In the genomic region with DNA sequence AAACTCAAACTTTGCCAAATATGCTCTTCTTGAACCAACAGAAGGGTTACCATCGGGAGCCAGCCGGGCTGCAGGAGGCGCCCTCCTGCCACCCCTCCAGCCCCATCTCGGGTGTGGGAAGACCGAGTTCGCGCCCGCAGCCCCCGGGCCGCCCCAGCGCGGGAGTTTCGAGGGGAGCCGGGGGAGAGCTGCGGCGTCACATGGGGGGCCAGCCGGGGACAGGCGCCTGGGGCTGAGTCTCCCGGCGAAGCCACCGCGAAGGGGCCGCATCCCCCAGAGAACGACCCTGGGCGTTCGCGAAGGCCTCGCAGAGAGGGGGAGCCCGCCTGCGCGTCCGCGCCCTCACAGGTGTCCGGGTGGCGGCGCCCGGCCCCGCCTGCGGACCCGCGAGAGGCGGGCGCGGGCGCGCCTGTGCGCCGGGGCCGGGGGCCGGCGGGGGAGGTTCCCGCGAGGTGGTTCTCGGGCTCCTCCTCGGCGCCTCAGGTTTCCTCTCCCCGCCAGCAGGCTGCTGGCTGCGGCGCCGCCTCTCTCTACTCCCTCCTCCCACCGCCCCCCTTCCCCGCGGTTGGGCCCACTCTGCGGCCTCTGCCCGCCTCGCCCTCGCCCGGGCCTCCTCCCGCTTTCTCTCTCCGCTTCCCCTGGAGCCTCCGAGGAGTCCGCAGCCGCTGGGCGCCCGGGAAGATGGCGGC, we compare ENCODE assay signal across 8 cellular contexts. TPM values are rescaled to one million over a fixed set of nuclear protein-coding genes. Genes with fewer than 3 reads are reported as not detected.
DNase-seq lines count a peak whose midpoint lies in the region; ATAC-seq, FAIRE-seq and TF ChIP-seq lines count a peak whose summit lies in the region.

A gene with protein sequence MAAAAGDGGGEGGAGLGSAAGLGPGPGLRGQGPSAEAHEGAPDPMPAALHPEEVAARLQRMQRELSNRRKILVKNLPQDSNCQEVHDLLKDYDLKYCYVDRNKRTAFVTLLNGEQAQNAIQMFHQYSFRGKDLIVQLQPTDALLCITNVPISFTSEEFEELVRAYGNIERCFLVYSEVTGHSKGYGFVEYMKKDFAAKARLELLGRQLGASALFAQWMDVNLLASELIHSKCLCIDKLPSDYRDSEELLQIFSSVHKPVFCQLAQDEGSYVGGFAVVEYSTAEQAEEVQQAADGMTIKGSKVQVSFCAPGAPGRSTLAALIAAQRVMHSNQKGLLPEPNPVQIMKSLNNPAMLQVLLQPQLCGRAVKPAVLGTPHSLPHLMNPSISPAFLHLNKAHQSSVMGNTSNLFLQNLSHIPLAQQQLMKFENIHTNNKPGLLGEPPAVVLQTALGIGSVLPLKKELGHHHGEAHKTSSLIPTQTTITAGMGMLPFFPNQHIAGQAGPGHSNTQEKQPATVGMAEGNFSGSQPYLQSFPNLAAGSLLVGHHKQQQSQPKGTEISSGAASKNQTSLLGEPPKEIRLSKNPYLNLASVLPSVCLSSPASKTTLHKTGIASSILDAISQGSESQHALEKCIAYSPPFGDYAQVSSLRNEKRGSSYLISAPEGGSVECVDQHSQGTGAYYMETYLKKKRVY (plus strand): TSS at position 584 of the 689 bp plus-strand sequence. CDS start 98 bp downstream, at position 682.

- H3K4ac ChIP-seq in neuronal stem cell (ENCODE audit: low read length): no peak within 1 kb of the TSS

- CTCF ChIA-PET in A673 (lab: Charles Lee): interaction anchor here (0.7 kb wide), 1 partner anchor 80 kb away, joined by 3 read pairs; no protein-coding TSS in a partner anchor

- intact Hi-C loops in A673 (cut with micrococcal nuclease; ENCODE audit: unreplicated experiment): loop anchor here (1.0 to 10.0 kb wide), 3 partner anchors 63 to 480 kb away; no protein-coding TSS in a partner anchor
- intact Hi-C loops in thyroid gland (cut with DNase I): no loop called here

- H3K9me3 Mint-ChIP-seq in IgD-negative memory B cell: no peaks in the 10 kb centered on the region

- ATAC-seq in GM18858 (IDR thresholded peaks at IDR 0.05; ENCODE audit: unreplicated experiment): peak; percentile 47

- BruUV-seq in A673 (replicated peaks; lab: Mats Ljungman, UMichigan): no TSS peak

- H3K4me1 Mint-ChIP-seq in IgD-negative memory B cell: peaks cover 8 to 15% (median 13%) of the 10 kb centered on the region in 3 donors

- H3K4me3 Mint-ChIP-seq in IgD-negative memory B cell: peak within 1 kb of the TSS; percentile 85 to 97 (median 91)

- peak within 1 kb of the TSS; percentile 90 for H2BK12ac ChIP-seq in neuronal stem cell (ENCODE audit: low read length)

- peaks cover 28% of the 10 kb centered on the region for H3K4me1 ChIP-seq in A673 (ENCODE audit: insufficient read depth, low read length, poor library complexity, severe bottlenecking)
- H3K4me1 ChIP-seq in neuronal stem cell (ENCODE audit: control insufficient read depth in 2 of 2, insufficient read depth in 1 of 2, low read depth in 1 of 2, low read length in 2 of 2): peaks cover 4 to 13% of the 10 kb centered on the region in 2 donors
- peaks cover 6 to 12% of the 10 kb centered on the region in 2 donors for H3K4me1 ChIP-seq in thyroid gland

- H2AFZ ChIP-seq in neuronal stem cell (ENCODE audit: low read length): peak within 1 kb of the TSS; percentile 98

- peak within 1 kb of the TSS; percentile 93 for H3K27ac ChIP-seq in A673 (ENCODE audit: low read depth, low read length, poor library complexity, severe bottlenecking)
- no peak within 1 kb of the TSS for H3K27ac ChIP-seq in neuronal stem cell (replicated peaks; ENCODE audit: low read length)
- H3K27ac ChIP-seq in thyroid gland: peak within 1 kb of the TSS; percentile 45 to 83 (median 82)

- H3K4me2 ChIP-seq in neuronal stem cell (ENCODE audit: insufficient read depth, low read length, poor library complexity, severe bottlenecking): peak within 1 kb of the TSS; percentile 91

- peak; percentile 72 for TF ChIP-seq CTCF in A673 (conservative IDR thresholded peaks at IDR 0.05; ENCODE audit: low read depth, low read length)
- TF ChIP-seq CTCF in thyroid gland (IDR thresholded peaks at IDR 0.05): peak in 3 of 6 experiments; percentile 24 to 42 (median 40)

- no peak for FAIRE-seq in frontal cortex (lab: Jason Lieb, UNC)

- H4K8ac ChIP-seq in neuronal stem cell (ENCODE audit: low read depth, low read length): no peak within 1 kb of the TSS

- H3K9me3 ChIP-seq in A673 (ENCODE audit: low read depth, low read length, poor library complexity, severe bottlenecking) (no peaks in the 10 kb centered on the region), neuronal stem cell (replicated peaks in 1 of 2; ENCODE audit: control insufficient read depth in 2 of 2, insufficient read depth in 1 of 2, low read depth in 1 of 2, low read length in 2 of 2) (no peaks in the 10 kb centered on the region), thyroid gland (no peaks in the 10 kb centered on the region)

- H3K4me3 ChIP-seq in A673 (ENCODE audit: low read depth, low read length, poor library complexity, severe bottlenecking) (peak within 1 kb of the TSS; percentile 98), neuronal stem cell (ENCODE audit: low read length in 2 of 2) (peak within 1 kb of the TSS; percentile 85 to 87), thyroid gland (replicated peaks in 1 of 3) (peak within 1 kb of the TSS; percentile 61 to 83 (median 69))

- peak within 1 kb of the TSS; percentile 21 to 80 (median 67) for H3K27ac Mint-ChIP-seq in IgD-negative memory B cell

- peak in 1 of 2 donors; percentile 50 for TF ChIP-seq POLR2A in thyroid gland (IDR thresholded peaks at IDR 0.05)

- WGBS in neuronal stem cell (ENCODE audit: extremely low coverage in 2 of 2, insufficient read length in 2 of 2, insufficient replicate concordance in 1 of 2), 2 donors: no CpG with 5 or more reads among the region's 76 CpGs
- WGBS in thyroid gland, 2 donors: 1% methylated on average over 8 to 30 of the region's 76 CpGs

- H3K27me3 Mint-ChIP-seq in IgD-negative memory B cell: peaks cover 6% of the 10 kb centered on the region

- no peak within 1 kb of the TSS for H4K91ac ChIP-seq in neuronal stem cell (ENCODE audit: low read depth, low read length, poor library complexity)

- peak within 1 kb of the TSS; percentile 90 for H2BK5ac ChIP-seq in neuronal stem cell (ENCODE audit: low read length)

- DNase-seq in A673 (ENCODE audit: low spot score) (peak; percentile 91), SHP77 (lab: John Stamatoyannopoulos, UW) (peak; percentile 52 to 54), frontal cortex (ENCODE audit: low spot score in 2 of 2) (peak; percentile 48 to 66), neuronal stem cell (ENCODE audit: low spot score) (peak; percentile 78), thyroid gland (peak; percentile 83 to 84)
- DNase-seq in activated naive CD4-positive, alpha-beta T cell treated with Interleukin-2 at 50 U/mL for 16 hours: peak; percentile 64

- H3K18ac ChIP-seq in neuronal stem cell (ENCODE audit: low read length): peak within 1 kb of the TSS; percentile 97

- no peaks in the 10 kb centered on the region for H3K36me3 Mint-ChIP-seq in IgD-negative memory B cell

- peaks cover 9% of the 10 kb centered on the region for H3K79me1 ChIP-seq in neuronal stem cell (ENCODE audit: low read depth, low read length)

- peak within 1 kb of the TSS; percentile 89 for H3K23ac ChIP-seq in neuronal stem cell (ENCODE audit: low read depth, low read length, poor library complexity)

- POLR2A ChIA-PET in A673 (lab: Charles Lee; ENCODE audit: low non-redundant PET): no interaction called here

- H2AK5ac ChIP-seq in neuronal stem cell (ENCODE audit: low read depth, low read length): peak within 1 kb of the TSS; percentile 46

- peak within 1 kb of the TSS; percentile 67 for H2BK15ac ChIP-seq in neuronal stem cell (ENCODE audit: low read length)

- H3K36me3 ChIP-seq in A673 (ENCODE audit: insufficient read depth, low read length, poor library complexity, severe bottlenecking): no peaks in the 10 kb centered on the region
- no peaks in the 10 kb centered on the region for H3K36me3 ChIP-seq in neuronal stem cell (replicated peaks in 1 of 2; ENCODE audit: control insufficient read depth in 2 of 2, insufficient read depth in 2 of 2, low read length in 2 of 2)
- H3K36me3 ChIP-seq in thyroid gland: no peaks in the 10 kb centered on the region

- H3K27me3 ChIP-seq in A673 (replicated peaks; ENCODE audit: insufficient read depth, low read depth, low read length, poor library complexity) (no peaks in the 10 kb centered on the region), neuronal stem cell (ENCODE audit: control insufficient read depth in 3 of 3, insufficient read depth in 3 of 3, low read depth in 1 of 3, low read length in 3 of 3) (peaks cover 0 to 2% (median 0%) of the 10 kb centered on the region in 3 experiments), thyroid gland (no peaks in the 10 kb centered on the region)

- H3K14ac ChIP-seq in neuronal stem cell (ENCODE audit: low read length): peak within 1 kb of the TSS; percentile 94

- H3K9ac ChIP-seq in neuronal stem cell (ENCODE audit: low read depth, low read length, poor library complexity): peak within 1 kb of the TSS; percentile 86

- H2BK120ac ChIP-seq in neuronal stem cell (ENCODE audit: low read depth, low read length): peak within 1 kb of the TSS; percentile 87

RNA-seq across cellular contexts. Expression of the gene that starts here (rescaled TPM):
- 34.1 and 36.5 TPM in 2 replicates for total RNA-seq in A673 (2021)
- 1.2 TPM for polyA plus RNA-seq in IgD-negative memory B cell
- 13.0 TPM for total RNA-seq in frontal cortex
- 12.6 TPM for polyA plus RNA-seq in neuronal stem cell (2013, experiment 1 of 2)
- polyA plus RNA-seq in neuronal stem cell (2013, experiment 2 of 2): 12.6 TPM
- 10 to 100 TPM; 12.6 to 13.6 (median 13.2) TPM for total RNA-seq in thyroid gland
